In the genomic region with DNA sequence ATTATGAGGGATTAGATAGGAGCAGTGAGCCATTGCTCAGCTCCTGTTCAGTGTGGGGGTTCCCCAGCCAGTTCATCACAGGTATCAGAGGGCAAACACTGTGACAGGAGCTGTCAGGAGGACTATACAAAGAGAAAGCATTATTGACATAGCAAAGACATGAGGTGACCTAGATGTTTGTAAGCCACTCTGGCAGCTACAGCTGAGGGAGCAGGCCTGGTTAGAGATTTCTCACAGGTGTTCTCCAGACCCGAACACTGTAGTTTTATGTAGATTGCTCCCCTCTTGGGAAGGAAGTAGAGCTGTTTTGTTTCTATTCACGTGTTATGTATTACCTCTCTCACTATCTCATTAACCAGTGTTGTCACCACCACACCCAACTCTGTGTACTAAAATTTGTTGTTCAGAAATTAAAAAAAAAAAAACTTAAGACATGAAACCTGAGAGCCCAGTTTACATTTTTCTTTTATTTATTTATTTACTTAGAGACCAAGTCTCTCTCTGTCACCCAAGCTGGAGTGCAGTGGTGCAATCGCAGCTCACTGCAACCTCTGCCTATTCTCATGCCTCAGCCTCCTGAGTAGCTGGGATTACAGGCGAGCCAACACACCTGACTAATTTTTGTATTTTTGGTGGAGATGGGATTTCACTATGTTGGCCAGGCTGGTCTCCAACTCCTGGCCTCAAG, we compare ENCODE assay signal across 8 cellular contexts.
DNase-seq lines count a peak whose midpoint lies in the region; ATAC-seq and TF ChIP-seq lines count a peak whose summit lies in the region.

No MANE protein-coding gene starts in this region.

- H3K4me1 ChIP-seq in mucosa of descending colon (ENCODE audit: low read depth), result peaks cover 21% of the 10 kb centered on the region

- no peaks in the 10 kb centered on the region for H3K9me3 ChIP-seq in mucosa of descending colon

- peak overlapping the region; percentile 7 for H3K4me3 Mint-ChIP-seq in activated T-helper 1 cell treated with anti-CD3 and anti-CD28 coated beads, Interleukin-12 subunit alpha, Interleukin-12 subunit beta, Interleukin-2, Interleukin-4 antibody, amounts not matched to agents 30 ng/mL and 10 ng/mL and 1 ng/mL, durations not matched to agents 14 hours and 24 hours and 36 hours

- ATAC-seq in mucosa of descending colon (peak; percentile 91), SK-N-SH treated with all-trans-retinoic acid at 6 μM for 48 hours (no peak; the same call in 2 of the 3 replicates)

- intact Hi-C loops in activated T-helper 1 cell treated with anti-CD3 and anti-CD28 coated beads, Interleukin-12 subunit alpha, Interleukin-12 subunit beta, Interleukin-2, Interleukin-4 antibody, amounts not matched to agents 30 ng/mL and 10 ng/mL and 1 ng/mL, durations not matched to agents 14 hours and 24 hours and 36 hours (cut with micrococcal nuclease), result loop anchor here (1.0 kb wide), 1 partner anchor 223 kb away; no protein-coding TSS in a partner anchor
- intact Hi-C loops in mucosa of descending colon (cut with DNase I, micrococcal nuclease), result no loop called here

- no peaks in the 10 kb centered on the region for H3K27me3 ChIP-seq in H7 (ENCODE audit: control insufficient read depth, insufficient read depth, low read length)

- DNase-seq in GM12865 (ENCODE audit: low read depth), result peak; percentile 87
- DNase-seq in H7, result peak; percentile 42
- DNase-seq in NCI-H2029 treated with DMSO at 0.1 percent for 48 hours (lab: John Stamatoyannopoulos, UW), result peak; percentile 40
- DNase-seq in activated T-helper 1 cell treated with anti-CD3 and anti-CD28 coated beads, Interleukin-12 subunit alpha, Interleukin-12 subunit beta, Interleukin-2, Interleukin-4 antibody, amounts not matched to agents 30 ng/mL and 10 ng/mL and 1 ng/mL, durations not matched to agents 14 hours and 24 hours and 36 hours (ENCODE audit: low spot score), result peak; percentile 20
- no peak for DNase-seq in mucosa of descending colon
- no peak for DNase-seq in superior temporal gyrus (ENCODE audit: extremely low spot score)
- DNase-seq in NCI-H2196 treated with DMSO at 0.1 percent for 48 hours (lab: John Stamatoyannopoulos, UW; ENCODE audit: unreplicated experiment), result no peak

- H3K36me3 ChIP-seq in H7 (replicated peaks; ENCODE audit: control insufficient read depth, insufficient read depth, low read length) (no peaks in the 10 kb centered on the region), mucosa of descending colon (ENCODE audit: low read depth) (no peaks in the 10 kb centered on the region)

- TF ChIP-seq CTCF in GM12865 (IDR thresholded peaks at IDR 0.05; ENCODE audit: insufficient read depth, low read depth, low read length, missing control alignments) (no peak), mucosa of descending colon (IDR thresholded peaks at IDR 0.05) (no peak)

- no peaks in the 10 kb centered on the region for H3K9me3 Mint-ChIP-seq in activated T-helper 1 cell treated with anti-CD3 and anti-CD28 coated beads, Interleukin-12 subunit alpha, Interleukin-12 subunit beta, Interleukin-2, Interleukin-4 antibody, amounts not matched to agents 30 ng/mL and 10 ng/mL and 1 ng/mL, durations not matched to agents 14 hours and 24 hours and 36 hours

- H3K27ac Mint-ChIP-seq in activated T-helper 1 cell treated with anti-CD3 and anti-CD28 coated beads, Interleukin-12 subunit alpha, Interleukin-12 subunit beta, Interleukin-2, Interleukin-4 antibody, amounts not matched to agents 30 ng/mL and 10 ng/mL and 1 ng/mL, durations not matched to agents 14 hours and 24 hours and 36 hours, result peak overlapping the region; percentile 40

- no peaks in the 10 kb centered on the region for H3K27me3 Mint-ChIP-seq in activated T-helper 1 cell treated with anti-CD3 and anti-CD28 coated beads, Interleukin-12 subunit alpha, Interleukin-12 subunit beta, Interleukin-2, Interleukin-4 antibody, amounts not matched to agents 30 ng/mL and 10 ng/mL and 1 ng/mL, durations not matched to agents 14 hours and 24 hours and 36 hours (ENCODE audit: insufficient read depth)

- peaks cover 26% of the 10 kb centered on the region for H3K4me1 Mint-ChIP-seq in activated T-helper 1 cell treated with anti-CD3 and anti-CD28 coated beads, Interleukin-12 subunit alpha, Interleukin-12 subunit beta, Interleukin-2, Interleukin-4 antibody, amounts not matched to agents 30 ng/mL and 10 ng/mL and 1 ng/mL, durations not matched to agents 14 hours and 24 hours and 36 hours (ENCODE audit: low read depth)

- H3K4me3 ChIP-seq in GM12865 (ENCODE audit: low read depth, low read length), result peak overlapping the region; percentile 15
- no peak overlapping the region for H3K4me3 ChIP-seq in H7 (ENCODE audit: insufficient read depth, low read depth, low read length)
- no peak overlapping the region for H3K4me3 ChIP-seq in mucosa of descending colon

- peaks cover 4% of the 10 kb centered on the region for H3K36me3 Mint-ChIP-seq in activated T-helper 1 cell treated with anti-CD3 and anti-CD28 coated beads, Interleukin-12 subunit alpha, Interleukin-12 subunit beta, Interleukin-2, Interleukin-4 antibody, amounts not matched to agents 30 ng/mL and 10 ng/mL and 1 ng/mL, durations not matched to agents 14 hours and 24 hours and 36 hours (ENCODE audit: low read depth)

TF ChIP-seq in SK-N-SH treated with all-trans-retinoic acid at 6 μM for 48 hours, 23 proteins besides CTCF, POLR2A, EP300 and RAD21 (continues in another document):
- TF ChIP-seq ESRRG (CRISPR knock-in tag; IDR thresholded peaks at IDR 0.05) (no peak), TSHZ2 (CRISPR knock-in tag; IDR thresholded peaks at IDR 0.05) (no peak), TCF4 (CRISPR knock-in tag; IDR thresholded peaks at IDR 0.05; ENCODE audit: borderline replicate concordance) (no peak), ZNF70 (CRISPR knock-in tag; IDR thresholded peaks at IDR 0.05) (no peak), PPARA (CRISPR knock-in tag; IDR thresholded peaks at IDR 0.05; ENCODE audit: borderline replicate concordance) (no peak), ZNF8 (CRISPR knock-in tag; IDR thresholded peaks at IDR 0.05) (no peak), ISL1 (CRISPR knock-in tag; IDR thresholded peaks at IDR 0.05) (no peak), TOX (CRISPR knock-in tag; IDR thresholded peaks at IDR 0.05; ENCODE audit: borderline replicate concordance) (no peak), ZFP3 (CRISPR knock-in tag; IDR thresholded peaks at IDR 0.05) (no peak), ARNTL (CRISPR knock-in tag; IDR thresholded peaks at IDR 0.05; ENCODE audit: borderline replicate concordance, low read depth) (no peak), GLIS3 (CRISPR knock-in tag; IDR thresholded peaks at IDR 0.05) (no peak), CSRNP3 (CRISPR knock-in tag; IDR thresholded peaks at IDR 0.05) (no peak), ZC3H10 (CRISPR knock-in tag; IDR thresholded peaks at IDR 0.05) (no peak)
- TF ChIP-seq, protein P1, sequence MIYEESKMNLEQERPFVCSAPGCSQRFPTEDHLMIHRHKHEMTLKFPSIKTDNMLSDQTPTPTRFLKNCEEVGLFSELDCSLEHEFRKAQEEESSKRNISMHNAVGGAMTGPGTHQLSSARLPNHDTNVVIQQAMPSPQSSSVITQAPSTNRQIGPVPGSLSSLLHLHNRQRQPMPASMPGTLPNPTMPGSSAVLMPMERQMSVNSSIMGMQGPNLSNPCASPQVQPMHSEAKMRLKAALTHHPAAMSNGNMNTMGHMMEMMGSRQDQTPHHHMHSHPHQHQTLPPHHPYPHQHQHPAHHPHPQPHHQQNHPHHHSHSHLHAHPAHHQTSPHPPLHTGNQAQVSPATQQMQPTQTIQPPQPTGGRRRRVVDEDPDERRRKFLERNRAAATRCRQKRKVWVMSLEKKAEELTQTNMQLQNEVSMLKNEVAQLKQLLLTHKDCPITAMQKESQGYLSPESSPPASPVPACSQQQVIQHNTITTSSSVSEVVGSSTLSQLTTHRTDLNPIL (CRISPR knock-in tag; IDR thresholded peaks at IDR 0.05; ENCODE audit: low read depth), result no peak

Comparison
In these comparisons a context has a peak if more than half of its experiments do, and no peak if none do; other contexts are left out.
1. DNase-seq: peak in GM12865 (single experiment), H7 (single experiment), NCI-H2029 treated with DMSO at 0.1 percent for 48 hours (single experiment) and activated T-helper 1 cell treated with anti-CD3 and anti-CD28 coated beads, Interleukin-12 subunit alpha, Interleukin-12 subunit beta, Interleukin-2, Interleukin-4 antibody, amounts not matched to agents 30 ng/mL and 10 ng/mL and 1 ng/mL, durations not matched to agents 14 hours and 24 hours and 36 hours (single experiment); none in mucosa of descending colon (0 of 3), superior temporal gyrus (single experiment) and NCI-H2196 treated with DMSO at 0.1 percent for 48 hours (single experiment).